In the genomic region with DNA sequence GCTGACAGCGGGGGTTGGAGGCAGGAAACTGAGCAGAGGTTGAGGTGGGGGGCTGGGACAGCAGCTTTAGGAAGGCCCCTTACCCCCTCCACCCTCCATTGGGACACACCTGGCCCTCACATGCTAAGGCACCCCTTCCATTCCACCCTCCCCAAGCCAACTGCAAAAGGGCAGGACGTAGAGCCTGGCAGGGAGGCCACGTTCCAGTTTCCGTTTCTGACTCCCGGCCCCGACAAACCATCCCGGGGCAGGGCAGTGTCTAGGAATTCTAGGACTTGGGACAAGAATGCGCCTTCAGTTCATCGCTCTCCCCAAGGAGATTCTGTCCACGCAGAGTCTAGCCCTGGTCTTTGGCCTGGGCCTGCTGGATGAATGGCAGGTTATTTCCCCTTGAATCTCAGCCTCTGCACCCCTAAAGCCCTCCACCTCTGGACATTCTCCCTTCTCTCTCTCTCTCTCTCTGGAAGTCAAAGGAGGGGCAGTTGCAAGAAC, we compare ENCODE assay signal across 11 cellular contexts. TPM values are rescaled to one million over a fixed set of nuclear protein-coding genes. Genes with fewer than 3 reads are reported as not detected.
DNase-seq lines count a peak whose midpoint lies in the region; ATAC-seq and TF ChIP-seq lines count a peak whose summit lies in the region.
"Had no signal": no experiment of that assay in that cellular context is flagged by ENCODE, and none has a peak within 500 bp of the region (broad histone marks: within the 10 kb centered on the region; RNA-seq: fewer than 3 reads in every experiment).

No MANE protein-coding gene starts in this region.

- H3K4me1 Mint-ChIP-seq in activated naive CD4-positive, alpha-beta T cell treated with anti-CD3 and anti-CD28 coated beads, Interleukin-2, amount 50 U/mL, for 24 hours, result peaks cover 43% of the 10 kb centered on the region
- peaks cover 62% of the 10 kb centered on the region for H3K4me1 Mint-ChIP-seq in mesothelial cell of epicardium

- CTCF ChIA-PET in A673 (lab: Charles Lee), result no interaction called here

- H3K9me3 ChIP-seq in duodenal mucosa (ENCODE audit: control insufficient read depth in 1 of 2, low read length in 2 of 2), result no peaks in the 10 kb centered on the region
- no peaks in the 10 kb centered on the region for H3K9me3 ChIP-seq in upper lobe of right lung
- no peaks in the 10 kb centered on the region for H3K9me3 ChIP-seq in A673 (ENCODE audit: low read depth, low read length, poor library complexity, severe bottlenecking)

- ATAC-seq in upper lobe of right lung (no peak), HG03139 (IDR thresholded peaks at IDR 0.05; ENCODE audit: unreplicated experiment) (no peak)
- ATAC-seq: PC-3 had no signal

- intact Hi-C loops in upper lobe of right lung (cut with DNase I) (no loop called here), A673 (cut with micrococcal nuclease; ENCODE audit: unreplicated experiment) (no loop called here)

- H3K27me3 ChIP-seq in duodenal mucosa (ENCODE audit: control insufficient read depth in 1 of 2, insufficient read depth in 2 of 2, low read length in 2 of 2), result peaks cover 12 to 28% of the 10 kb centered on the region in 2 donors
- peaks cover 38% of the 10 kb centered on the region for H3K27me3 ChIP-seq in upper lobe of right lung
- no peaks in the 10 kb centered on the region for H3K27me3 ChIP-seq in A673 (replicated peaks; ENCODE audit: insufficient read depth, low read depth, low read length, poor library complexity)

- H3K36me3 ChIP-seq in duodenal mucosa (ENCODE audit: control insufficient read depth in 1 of 2, insufficient read depth in 2 of 2, low read length in 2 of 2) (no peaks in the 10 kb centered on the region), upper lobe of right lung (no peaks in the 10 kb centered on the region), A673 (ENCODE audit: insufficient read depth, low read length, poor library complexity, severe bottlenecking) (no peaks in the 10 kb centered on the region)

- no TSS peak for BruUV-seq in A673 (replicated peaks; lab: Mats Ljungman, UMichigan)

- peak overlapping the region in 1 of 2 donors; percentile 20 for H3K9ac ChIP-seq in duodenal mucosa (ENCODE audit: low read depth in 1 of 2, low read length in 2 of 2)

- DNase-seq in activated naive CD4-positive, alpha-beta T cell (lab: John Stamatoyannopoulos, UW), result no peak
- DNase-seq in mesothelial cell of epicardium (ENCODE audit: low spot score in 2 of 2, unreplicated experiment in 2 of 2), result no peak
- no peak for DNase-seq in upper lobe of right lung
- no peak for DNase-seq in A673 (ENCODE audit: low spot score)
- DNase-seq in hippocampal formation (lab: John Stamatoyannopoulos, UW), result no peak
- DNase-seq: activated CD4-positive, alpha-beta T cell treated with anti-CD3 and anti-CD28 coated beads, Interleukin-2, amount 50 U/mL, for 4 hours; amniotic stem cell; PC-3 had no signal

- no peaks in the 10 kb centered on the region for H3K36me3 Mint-ChIP-seq in activated naive CD4-positive, alpha-beta T cell treated with anti-CD3 and anti-CD28 coated beads, Interleukin-2, amount 50 U/mL, for 24 hours
- no peaks in the 10 kb centered on the region for H3K36me3 Mint-ChIP-seq in mesothelial cell of epicardium

- TF ChIP-seq CTCF in mesothelial cell of epicardium (IDR thresholded peaks at IDR 0.05; ENCODE audit: unreplicated experiment), result no peak
- TF ChIP-seq CTCF in upper lobe of right lung (IDR thresholded peaks at IDR 0.05), result no peak
- no peak for TF ChIP-seq CTCF in A673 (conservative IDR thresholded peaks at IDR 0.05; ENCODE audit: low read depth, low read length)

- H3K4me3 ChIP-seq in duodenal mucosa (ENCODE audit: low read depth in 1 of 2, low read length in 2 of 2) (peak overlapping the region; percentile 59 to 60), upper lobe of right lung (peak overlapping the region; percentile 56), A673 (ENCODE audit: low read depth, low read length, poor library complexity, severe bottlenecking) (no peak overlapping the region)

- H3K4me1 ChIP-seq in duodenal mucosa (ENCODE audit: control insufficient read depth in 1 of 2, insufficient read depth in 2 of 2, low read length in 2 of 2) (peaks cover 13 to 27% of the 10 kb centered on the region in 2 donors), upper lobe of right lung (peaks cover 31% of the 10 kb centered on the region), A673 (ENCODE audit: insufficient read depth, low read length, poor library complexity, severe bottlenecking) (peaks cover 42% of the 10 kb centered on the region)

- peak overlapping the region; percentile 67 for H3K4me3 Mint-ChIP-seq in activated naive CD4-positive, alpha-beta T cell treated with anti-CD3 and anti-CD28 coated beads, Interleukin-2, amount 50 U/mL, for 24 hours
- H3K4me3 Mint-ChIP-seq in mesothelial cell of epicardium, result peak overlapping the region; percentile 48

- no peak overlapping the region for H3K27ac ChIP-seq in duodenal mucosa (ENCODE audit: low read depth, low read length)
- peak overlapping the region; percentile 55 for H3K27ac ChIP-seq in upper lobe of right lung
- H3K27ac ChIP-seq in A673 (ENCODE audit: low read depth, low read length, poor library complexity, severe bottlenecking), result no peak overlapping the region

- H3K27ac Mint-ChIP-seq in activated naive CD4-positive, alpha-beta T cell treated with anti-CD3 and anti-CD28 coated beads, Interleukin-2, amount 50 U/mL, for 24 hours, result peak overlapping the region; percentile 13
- no peak overlapping the region for H3K27ac Mint-ChIP-seq in mesothelial cell of epicardium

- no peaks in the 10 kb centered on the region for H3K27me3 Mint-ChIP-seq in activated naive CD4-positive, alpha-beta T cell treated with anti-CD3 and anti-CD28 coated beads, Interleukin-2, amount 50 U/mL, for 24 hours
- peaks cover 69% of the 10 kb centered on the region for H3K27me3 Mint-ChIP-seq in mesothelial cell of epicardium (ENCODE audit: low read depth)

- H3K9me3 Mint-ChIP-seq in activated naive CD4-positive, alpha-beta T cell treated with anti-CD3 and anti-CD28 coated beads, Interleukin-2, amount 50 U/mL, for 24 hours, result no peaks in the 10 kb centered on the region
- no peaks in the 10 kb centered on the region for H3K9me3 Mint-ChIP-seq in mesothelial cell of epicardium

- POLR2A ChIA-PET in A673 (lab: Charles Lee; ENCODE audit: low non-redundant PET), result no interaction called here

RNA-seq across cellular contexts. Expression of gene FOXJ1, which starts 1.7 kb away (rescaled TPM):
- total RNA-seq in mesothelial cell of epicardium, result 2.0 to 2.1 TPM (median 2.1 TPM) in 3 replicates
- total RNA-seq in upper lobe of right lung, result 2.9 TPM
- 0.17 and 0.20 TPM in 2 replicates for total RNA-seq in A673 (2021)

RNA-seq across cellular contexts. Expression of gene EXOC7, which starts 35.7 kb away (rescaled TPM):
- total RNA-seq in mesothelial cell of epicardium (254 to 261 TPM (median 258 TPM) in 3 replicates), upper lobe of right lung (121 TPM), A673 (2021) (115 and 117 TPM in 2 replicates)
